Comparison of ENCODE assay signal across 24 cellular contexts in genomic region chr17:32622540-32622939, GRCh38.
DNase-seq lines count a peak whose midpoint lies in the region; ATAC-seq and TF ChIP-seq lines count a peak whose summit lies in the region.
"Had no signal": no experiment of that assay in that cellular context is flagged by ENCODE, and none has a peak within 500 bp of the region (broad histone marks: within the 10 kb centered on the region; RNA-seq: fewer than 3 reads in every experiment).

No MANE protein-coding gene starts in this region.

- H3K4me1 ChIP-seq in HEK293 (ENCODE audit: control insufficient read depth, insufficient read depth, low read length), result peaks cover 12% of the 10 kb centered on the region
- peaks cover 0 to 39% (median 6%) of the 10 kb centered on the region in 3 donors for H3K4me1 ChIP-seq in esophagus squamous epithelium
- H3K4me1 ChIP-seq: A549; BE2C; BLaER1 treated with 17β-estradiol and CSF1 and Interleukin-3, amounts not matched to agents 10 nM and 100 nM had no signal

- no peak for DNase-seq in esophagus squamous epithelium (lab: John Stamatoyannopoulos, UW)
- DNase-seq in left lobe of liver (ENCODE audit: low spot score), result no peak
- no peak for DNase-seq in occipital lobe (lab: John Stamatoyannopoulos, UW)
- DNase-seq in foreskin melanocyte, result no peak
- DNase-seq in NCI-H446 treated with DMSO at 0.1 percent for 48 hours (lab: John Stamatoyannopoulos, UW), result no peak
- DNase-seq in RPMI8226, result no peak
- DNase-seq: 8988T; ACHN; AML-193; BE2C; CD4-positive, alpha-beta T cell; CD8-positive, alpha-beta memory T cell; DMS 273 treated with DMSO at 0.1 percent for 48 hours; DMS79; GDM1; H9; HFFc6 had no signal

- H3K9me3 ChIP-seq in HEK293 (ENCODE audit: control insufficient read depth, insufficient read depth, low read depth, low read length) (no peaks in the 10 kb centered on the region), esophagus squamous epithelium (no peaks in the 10 kb centered on the region)
- H3K9me3 ChIP-seq: A549; BE2C; BLaER1 treated with 17β-estradiol and CSF1 and Interleukin-3, amounts not matched to agents 10 nM and 100 nM had no signal

- intact Hi-C loops in esophagus squamous epithelium (cut with DNase I), result no loop called here

- H3K4me3 ChIP-seq in HEK293 (ENCODE audit: low read depth, low read length), result no peak overlapping the region
- H3K4me3 ChIP-seq in esophagus squamous epithelium, result no peak overlapping the region
- H3K4me3 ChIP-seq: A549; BLaER1 treated with 17β-estradiol and CSF1 and Interleukin-3, amounts not matched to agents 10 nM and 100 nM; GM12878; GM23248 had no signal

- H3K36me3 ChIP-seq in HEK293 (ENCODE audit: control insufficient read depth in 2 of 2, insufficient read depth in 1 of 2, low read length in 2 of 2) (no peaks in the 10 kb centered on the region), esophagus squamous epithelium (no peaks in the 10 kb centered on the region)
- H3K36me3 ChIP-seq: BE2C; BLaER1 treated with 17β-estradiol and CSF1 and Interleukin-3, amounts not matched to agents 10 nM and 100 nM had no signal

- no peak overlapping the region for H3K27ac ChIP-seq in HEK293 (ENCODE audit: extremely low read depth, low read depth, low read length)
- H3K27ac ChIP-seq in VCaP, result peak overlapping the region; percentile 93; the same call in 1 of the 2 replicates
- H3K27ac ChIP-seq in esophagus squamous epithelium, result peak overlapping the region; percentile 47 to 87 (median 76)
- H3K27ac ChIP-seq: A549; BLaER1 treated with 17β-estradiol and CSF1 and Interleukin-3, amounts not matched to agents 10 nM and 100 nM; GM23248 had no signal

- 85 to 97% methylated on average over 4 of the region's 4 CpGs for WGBS in esophagus squamous epithelium, 2 donors

- peak; percentile 73 for ATAC-seq in left lobe of liver
- ATAC-seq: A549, GM12878, HCT116 had no signal

- POLR2A ChIA-PET in HEK293 (lab: Yijun Ruan, JAX), result no interaction called here

- no peak for TF ChIP-seq CTCF in HEK293 (tag by site-specific recombination; IDR thresholded peaks at IDR 0.05)
- no peak for TF ChIP-seq CTCF in VCaP (conservative IDR thresholded peaks at IDR 0.05)
- TF ChIP-seq CTCF in esophagus squamous epithelium (IDR thresholded peaks at IDR 0.05), result no peak

- CTCF ChIA-PET in HEK293 (lab: Yijun Ruan, JAX), result no interaction called here

- H3K27me3 ChIP-seq in esophagus squamous epithelium, result no peaks in the 10 kb centered on the region
- H3K27me3 ChIP-seq: BE2C; BLaER1 treated with 17β-estradiol and CSF1 and Interleukin-3, amounts not matched to agents 10 nM and 100 nM had no signal

- no peak for TF ChIP-seq POLR2A in esophagus squamous epithelium (IDR thresholded peaks at IDR 0.05)

TF ChIP-seq in HEK293, 187 proteins besides CTCF, POLR2A, EP300 and RAD21:
- TF ChIP-seq ZNF426 (tag by site-specific recombination; IDR thresholded peaks at IDR 0.05) (no peak), SP3 (tag by site-specific recombination; IDR thresholded peaks at IDR 0.05) (no peak), PRDM4 (tag by site-specific recombination; IDR thresholded peaks at IDR 0.05) (peak; percentile 71), ZBTB26 (tag by site-specific recombination; optimal IDR thresholded peaks at IDR 0.05) (no peak), ZNF518A (tag by site-specific recombination; conservative IDR thresholded peaks at IDR 0.05; ENCODE audit: low read depth) (no peak), YY2 (tag by site-specific recombination; IDR thresholded peaks at IDR 0.05) (no peak), ZNF214 (tag by site-specific recombination; IDR thresholded peaks at IDR 0.05; ENCODE audit: borderline replicate concordance) (no peak), ZFP3 (tag by site-specific recombination; IDR thresholded peaks at IDR 0.05; ENCODE audit: low read depth) (no peak), ZNF658 (tag by site-specific recombination; IDR thresholded peaks at IDR 0.05) (no peak)
TF ChIP-seq in HEK293: peak in this region for 1.
